ENCODE assay signal across 1 cellular context in the genomic region with DNA sequence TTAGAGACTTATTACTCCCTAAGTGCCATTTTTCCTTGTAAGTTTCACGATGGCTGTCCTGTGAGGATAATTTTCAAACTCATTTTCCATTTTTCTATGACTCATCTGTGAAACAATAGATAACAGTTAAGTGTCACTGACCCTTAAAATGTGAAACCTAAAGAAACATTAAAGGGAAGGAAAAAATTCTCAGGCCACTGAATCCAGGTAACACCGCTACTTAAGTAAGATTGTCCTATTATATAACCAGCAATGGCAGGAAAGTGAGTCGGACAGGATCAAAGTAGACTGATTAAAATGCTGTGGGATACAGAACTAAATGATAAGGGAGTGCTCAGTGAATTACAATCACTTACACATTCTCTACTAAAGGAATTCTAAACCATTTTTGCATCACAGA.
TF ChIP-seq lines count a peak whose summit lies in the region.

No MANE protein-coding gene starts in this region.

TF ChIP-seq in K562, 482 proteins besides CTCF, POLR2A, EP300 and RAD21 (continued from another document):
- TF ChIP-seq MTA1 (IDR thresholded peaks at IDR 0.05; ENCODE audit: borderline replicate concordance) (no peak), GTF2E2 (tag; IDR thresholded peaks at IDR 0.05) (no peak), TEAD1 (CRISPR knock-in tag; IDR thresholded peaks at IDR 0.05) (no peak), ZNF445 (CRISPR knock-in tag; IDR thresholded peaks at IDR 0.05; ENCODE audit: low read depth) (no peak), SLC30A9 (CRISPR knock-in tag; IDR thresholded peaks at IDR 0.05) (no peak), ZNF263 (CRISPR knock-in tag; IDR thresholded peaks at IDR 0.05; ENCODE audit: borderline replicate concordance) (no peak), ZFX (CRISPR knock-in tag; IDR thresholded peaks at IDR 0.05) (no peak), RBM25 (IDR thresholded peaks at IDR 0.05; ENCODE audit: low read depth, low read length, severe bottlenecking) (peak; percentile 30), ZNF57 (CRISPR knock-in tag; IDR thresholded peaks at IDR 0.05) (no peak), MEIS2 (IDR thresholded peaks at IDR 0.05; ENCODE audit: partially characterized antibody) (peak; percentile 3), NFXL1 (CRISPR knock-in tag; IDR thresholded peaks at IDR 0.05) (no peak), ZNF586 (CRISPR knock-in tag; conservative IDR thresholded peaks at IDR 0.05) (no peak), FOXA1 (IDR thresholded peaks at IDR 0.05; ENCODE audit: borderline replicate concordance) (no peak), SMARCC2 (IDR thresholded peaks at IDR 0.05; ENCODE audit: low read depth) (peak; percentile 77), KLF16 (IDR thresholded peaks at IDR 0.05) (no peak), NCOA4 (IDR thresholded peaks at IDR 0.05; ENCODE audit: partially characterized antibody) (no peak), FOXK2 (conservative IDR thresholded peaks at IDR 0.05 in 1 of 2, IDR thresholded peaks at IDR 0.05 in 1 of 2; ENCODE audit: low read depth in 2 of 2) (no peak), HDAC2 (IDR thresholded peaks at IDR 0.05) (0 out of 2 replicates have a peak, but pooled peaks have one; percentile 17), ZFP36 (IDR thresholded peaks at IDR 0.05; ENCODE audit: low read depth, low read length, partially characterized antibody) (no peak), ARID2 (IDR thresholded peaks at IDR 0.05) (no peak), EWSR1 (IDR thresholded peaks at IDR 0.05; ENCODE audit: borderline replicate concordance, low read depth, partially characterized antibody) (no peak), ZFP30 (CRISPR knock-in tag; IDR thresholded peaks at IDR 0.05; ENCODE audit: borderline replicate concordance) (no peak), RCOR1 (IDR thresholded peaks at IDR 0.05; ENCODE audit: borderline replicate concordance in 1 of 2, low read depth in 2 of 2, low read length in 2 of 2) (peak in 1 of 2 experiments; percentile 22; a peak in 1 of 4 replicates), TAL1 (IDR thresholded peaks at IDR 0.05) (peak; percentile 47; the same call in 1 of the 2 replicates), ZNF780A (CRISPR knock-in tag; IDR thresholded peaks at IDR 0.05) (no peak), NRF1 (conservative IDR thresholded peaks at IDR 0.05 in 1 of 2, IDR thresholded peaks at IDR 0.05 in 1 of 2) (no peak), SMARCE1 (IDR thresholded peaks at IDR 0.05) (peak; percentile 87), HDGF (IDR thresholded peaks at IDR 0.05) (no peak), L3MBTL2 (IDR thresholded peaks at IDR 0.05) (no peak), U2AF2 (optimal IDR thresholded peaks at IDR 0.05; ENCODE audit: low read depth, low read length) (no peak), PHB2 (IDR thresholded peaks at IDR 0.05; ENCODE audit: low read depth) (no peak), NCOA2 (IDR thresholded peaks at IDR 0.05; ENCODE audit: partially characterized antibody in 2 of 2) (no peak), DNMT1 (IDR thresholded peaks at IDR 0.05) (no peak), NFE2 (IDR thresholded peaks at IDR 0.05; ENCODE audit: low read depth) (peak; percentile 36), HDAC8 (tag; IDR thresholded peaks at IDR 0.05) (no peak), MAFK (IDR thresholded peaks at IDR 0.05; ENCODE audit: low read length) (no peak), SP1 (CRISPR knock-in tag; IDR thresholded peaks at IDR 0.05) (no peak), MCM2 (IDR thresholded peaks at IDR 0.05; ENCODE audit: low read depth) (no peak), RHOXF2B (CRISPR knock-in tag; conservative IDR thresholded peaks at IDR 0.05) (no peak), TCF3 (CRISPR knock-in tag; IDR thresholded peaks at IDR 0.05) (peak; percentile 29; the same call in 1 of the 2 replicates)
- TF ChIP-seq, protein P1, sequence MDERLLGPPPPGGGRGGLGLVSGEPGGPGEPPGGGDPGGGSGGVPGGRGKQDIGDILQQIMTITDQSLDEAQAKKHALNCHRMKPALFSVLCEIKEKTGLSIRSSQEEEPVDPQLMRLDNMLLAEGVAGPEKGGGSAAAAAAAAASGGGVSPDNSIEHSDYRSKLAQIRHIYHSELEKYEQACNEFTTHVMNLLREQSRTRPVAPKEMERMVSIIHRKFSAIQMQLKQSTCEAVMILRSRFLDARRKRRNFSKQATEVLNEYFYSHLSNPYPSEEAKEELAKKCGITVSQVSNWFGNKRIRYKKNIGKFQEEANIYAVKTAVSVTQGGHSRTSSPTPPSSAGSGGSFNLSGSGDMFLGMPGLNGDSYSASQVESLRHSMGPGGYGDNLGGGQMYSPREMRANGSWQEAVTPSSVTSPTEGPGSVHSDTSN (CRISPR knock-in tag; IDR thresholded peaks at IDR 0.05; ENCODE audit: low read depth), result no peak
- TF ChIP-seq, protein P1 (tag; conservative IDR thresholded peaks at IDR 0.05; ENCODE audit: low read depth), result no peak
- TF ChIP-seq, protein P2, sequence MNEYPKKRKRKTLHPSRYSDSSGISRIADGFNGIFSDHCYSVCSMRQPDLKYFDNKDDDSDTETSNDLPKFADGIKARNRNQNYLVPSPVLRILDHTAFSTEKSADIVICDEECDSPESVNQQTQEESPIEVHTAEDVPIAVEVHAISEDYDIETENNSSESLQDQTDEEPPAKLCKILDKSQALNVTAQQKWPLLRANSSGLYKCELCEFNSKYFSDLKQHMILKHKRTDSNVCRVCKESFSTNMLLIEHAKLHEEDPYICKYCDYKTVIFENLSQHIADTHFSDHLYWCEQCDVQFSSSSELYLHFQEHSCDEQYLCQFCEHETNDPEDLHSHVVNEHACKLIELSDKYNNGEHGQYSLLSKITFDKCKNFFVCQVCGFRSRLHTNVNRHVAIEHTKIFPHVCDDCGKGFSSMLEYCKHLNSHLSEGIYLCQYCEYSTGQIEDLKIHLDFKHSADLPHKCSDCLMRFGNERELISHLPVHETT (CRISPR knock-in tag; conservative IDR thresholded peaks at IDR 0.05 in 1 of 2, IDR thresholded peaks at IDR 0.05 in 1 of 2), result no peak
- TF ChIP-seq, protein P3, sequence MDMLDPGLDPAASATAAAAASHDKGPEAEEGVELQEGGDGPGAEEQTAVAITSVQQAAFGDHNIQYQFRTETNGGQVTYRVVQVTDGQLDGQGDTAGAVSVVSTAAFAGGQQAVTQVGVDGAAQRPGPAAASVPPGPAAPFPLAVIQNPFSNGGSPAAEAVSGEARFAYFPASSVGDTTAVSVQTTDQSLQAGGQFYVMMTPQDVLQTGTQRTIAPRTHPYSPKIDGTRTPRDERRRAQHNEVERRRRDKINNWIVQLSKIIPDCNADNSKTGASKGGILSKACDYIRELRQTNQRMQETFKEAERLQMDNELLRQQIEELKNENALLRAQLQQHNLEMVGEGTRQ (CRISPR knock-in tag; IDR thresholded peaks at IDR 0.05), result no peak
- TF ChIP-seq, protein P4, sequence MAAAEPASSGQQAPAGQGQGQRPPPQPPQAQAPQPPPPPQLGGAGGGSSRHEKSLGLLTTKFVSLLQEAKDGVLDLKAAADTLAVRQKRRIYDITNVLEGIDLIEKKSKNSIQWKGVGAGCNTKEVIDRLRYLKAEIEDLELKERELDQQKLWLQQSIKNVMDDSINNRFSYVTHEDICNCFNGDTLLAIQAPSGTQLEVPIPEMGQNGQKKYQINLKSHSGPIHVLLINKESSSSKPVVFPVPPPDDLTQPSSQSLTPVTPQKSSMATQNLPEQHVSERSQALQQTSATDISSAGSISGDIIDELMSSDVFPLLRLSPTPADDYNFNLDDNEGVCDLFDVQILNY (CRISPR knock-in tag; IDR thresholded peaks at IDR 0.05), result no peak
- TF ChIP-seq, protein P5, sequence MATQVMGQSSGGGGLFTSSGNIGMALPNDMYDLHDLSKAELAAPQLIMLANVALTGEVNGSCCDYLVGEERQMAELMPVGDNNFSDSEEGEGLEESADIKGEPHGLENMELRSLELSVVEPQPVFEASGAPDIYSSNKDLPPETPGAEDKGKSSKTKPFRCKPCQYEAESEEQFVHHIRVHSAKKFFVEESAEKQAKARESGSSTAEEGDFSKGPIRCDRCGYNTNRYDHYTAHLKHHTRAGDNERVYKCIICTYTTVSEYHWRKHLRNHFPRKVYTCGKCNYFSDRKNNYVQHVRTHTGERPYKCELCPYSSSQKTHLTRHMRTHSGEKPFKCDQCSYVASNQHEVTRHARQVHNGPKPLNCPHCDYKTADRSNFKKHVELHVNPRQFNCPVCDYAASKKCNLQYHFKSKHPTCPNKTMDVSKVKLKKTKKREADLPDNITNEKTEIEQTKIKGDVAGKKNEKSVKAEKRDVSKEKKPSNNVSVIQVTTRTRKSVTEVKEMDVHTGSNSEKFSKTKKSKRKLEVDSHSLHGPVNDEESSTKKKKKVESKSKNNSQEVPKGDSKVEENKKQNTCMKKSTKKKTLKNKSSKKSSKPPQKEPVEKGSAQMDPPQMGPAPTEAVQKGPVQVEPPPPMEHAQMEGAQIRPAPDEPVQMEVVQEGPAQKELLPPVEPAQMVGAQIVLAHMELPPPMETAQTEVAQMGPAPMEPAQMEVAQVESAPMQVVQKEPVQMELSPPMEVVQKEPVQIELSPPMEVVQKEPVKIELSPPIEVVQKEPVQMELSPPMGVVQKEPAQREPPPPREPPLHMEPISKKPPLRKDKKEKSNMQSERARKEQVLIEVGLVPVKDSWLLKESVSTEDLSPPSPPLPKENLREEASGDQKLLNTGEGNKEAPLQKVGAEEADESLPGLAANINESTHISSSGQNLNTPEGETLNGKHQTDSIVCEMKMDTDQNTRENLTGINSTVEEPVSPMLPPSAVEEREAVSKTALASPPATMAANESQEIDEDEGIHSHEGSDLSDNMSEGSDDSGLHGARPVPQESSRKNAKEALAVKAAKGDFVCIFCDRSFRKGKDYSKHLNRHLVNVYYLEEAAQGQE (CRISPR knock-in tag; IDR thresholded peaks at IDR 0.05; ENCODE audit: low read depth), result no peak
- TF ChIP-seq, protein P6, sequence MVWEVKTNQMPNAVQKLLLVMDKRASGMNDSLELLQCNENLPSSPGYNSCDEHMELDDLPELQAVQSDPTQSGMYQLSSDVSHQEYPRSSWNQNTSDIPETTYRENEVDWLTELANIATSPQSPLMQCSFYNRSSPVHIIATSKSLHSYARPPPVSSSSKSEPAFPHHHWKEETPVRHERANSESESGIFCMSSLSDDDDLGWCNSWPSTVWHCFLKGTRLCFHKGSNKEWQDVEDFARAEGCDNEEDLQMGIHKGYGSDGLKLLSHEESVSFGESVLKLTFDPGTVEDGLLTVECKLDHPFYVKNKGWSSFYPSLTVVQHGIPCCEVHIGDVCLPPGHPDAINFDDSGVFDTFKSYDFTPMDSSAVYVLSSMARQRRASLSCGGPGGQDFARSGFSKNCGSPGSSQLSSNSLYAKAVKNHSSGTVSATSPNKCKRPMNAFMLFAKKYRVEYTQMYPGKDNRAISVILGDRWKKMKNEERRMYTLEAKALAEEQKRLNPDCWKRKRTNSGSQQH (CRISPR knock-in tag; IDR thresholded peaks at IDR 0.05), result no peak
- TF ChIP-seq, protein P7, sequence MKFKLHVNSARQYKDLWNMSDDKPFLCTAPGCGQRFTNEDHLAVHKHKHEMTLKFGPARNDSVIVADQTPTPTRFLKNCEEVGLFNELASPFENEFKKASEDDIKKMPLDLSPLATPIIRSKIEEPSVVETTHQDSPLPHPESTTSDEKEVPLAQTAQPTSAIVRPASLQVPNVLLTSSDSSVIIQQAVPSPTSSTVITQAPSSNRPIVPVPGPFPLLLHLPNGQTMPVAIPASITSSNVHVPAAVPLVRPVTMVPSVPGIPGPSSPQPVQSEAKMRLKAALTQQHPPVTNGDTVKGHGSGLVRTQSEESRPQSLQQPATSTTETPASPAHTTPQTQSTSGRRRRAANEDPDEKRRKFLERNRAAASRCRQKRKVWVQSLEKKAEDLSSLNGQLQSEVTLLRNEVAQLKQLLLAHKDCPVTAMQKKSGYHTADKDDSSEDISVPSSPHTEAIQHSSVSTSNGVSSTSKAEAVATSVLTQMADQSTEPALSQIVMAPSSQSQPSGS (CRISPR knock-in tag; IDR thresholded peaks at IDR 0.05), result no peak
- TF ChIP-seq, protein P8, sequence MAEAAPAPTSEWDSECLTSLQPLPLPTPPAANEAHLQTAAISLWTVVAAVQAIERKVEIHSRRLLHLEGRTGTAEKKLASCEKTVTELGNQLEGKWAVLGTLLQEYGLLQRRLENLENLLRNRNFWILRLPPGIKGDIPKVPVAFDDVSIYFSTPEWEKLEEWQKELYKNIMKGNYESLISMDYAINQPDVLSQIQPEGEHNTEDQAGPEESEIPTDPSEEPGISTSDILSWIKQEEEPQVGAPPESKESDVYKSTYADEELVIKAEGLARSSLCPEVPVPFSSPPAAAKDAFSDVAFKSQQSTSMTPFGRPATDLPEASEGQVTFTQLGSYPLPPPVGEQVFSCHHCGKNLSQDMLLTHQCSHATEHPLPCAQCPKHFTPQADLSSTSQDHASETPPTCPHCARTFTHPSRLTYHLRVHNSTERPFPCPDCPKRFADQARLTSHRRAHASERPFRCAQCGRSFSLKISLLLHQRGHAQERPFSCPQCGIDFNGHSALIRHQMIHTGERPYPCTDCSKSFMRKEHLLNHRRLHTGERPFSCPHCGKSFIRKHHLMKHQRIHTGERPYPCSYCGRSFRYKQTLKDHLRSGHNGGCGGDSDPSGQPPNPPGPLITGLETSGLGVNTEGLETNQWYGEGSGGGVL (CRISPR knock-in tag; IDR thresholded peaks at IDR 0.05), result no peak
- TF ChIP-seq, protein P9, sequence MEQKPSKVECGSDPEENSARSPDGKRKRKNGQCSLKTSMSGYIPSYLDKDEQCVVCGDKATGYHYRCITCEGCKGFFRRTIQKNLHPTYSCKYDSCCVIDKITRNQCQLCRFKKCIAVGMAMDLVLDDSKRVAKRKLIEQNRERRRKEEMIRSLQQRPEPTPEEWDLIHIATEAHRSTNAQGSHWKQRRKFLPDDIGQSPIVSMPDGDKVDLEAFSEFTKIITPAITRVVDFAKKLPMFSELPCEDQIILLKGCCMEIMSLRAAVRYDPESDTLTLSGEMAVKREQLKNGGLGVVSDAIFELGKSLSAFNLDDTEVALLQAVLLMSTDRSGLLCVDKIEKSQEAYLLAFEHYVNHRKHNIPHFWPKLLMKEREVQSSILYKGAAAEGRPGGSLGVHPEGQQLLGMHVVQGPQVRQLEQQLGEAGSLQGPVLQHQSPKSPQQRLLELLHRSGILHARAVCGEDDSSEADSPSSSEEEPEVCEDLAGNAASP (IDR thresholded peaks at IDR 0.05), result no peak
